Comparison of ENCODE assay signal across 20 cellular contexts in the genomic region with DNA sequence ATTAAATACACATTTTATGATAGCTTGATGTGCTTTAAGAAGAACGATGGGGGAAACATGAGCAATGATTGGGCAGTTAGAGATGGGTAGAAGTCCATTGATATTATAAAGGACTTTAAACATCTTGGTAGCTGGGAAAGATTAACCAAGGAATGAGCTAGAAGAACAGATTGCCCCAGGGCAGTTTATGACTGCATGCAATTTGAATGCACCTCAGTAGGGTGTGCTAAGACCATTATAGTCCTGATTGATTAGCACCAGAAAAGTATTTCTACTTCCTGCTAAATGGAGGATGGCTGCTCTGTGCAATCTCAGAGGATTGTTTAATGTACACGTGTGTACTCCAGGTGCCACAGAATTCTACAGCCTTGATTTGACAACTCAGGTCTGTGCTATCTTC.
"Had no signal": no experiment of that assay in that cellular context is flagged by ENCODE, and none has a peak within 500 bp of the region (broad histone marks: within the 10 kb centered on the region; RNA-seq: fewer than 3 reads in every experiment).

No MANE protein-coding gene starts in this region.

- H3K27ac ChIP-seq: body of pancreas, foreskin keratinocyte, left lung, neutrophil, ovary, psoas muscle, right atrium auricular region, WERI-Rb-1 had no signal

- DNase-seq: activated CD4-positive, alpha-beta T cell treated with anti-CD3 and anti-CD28 coated beads for 1 hour; activated CD4-positive, alpha-beta T cell treated with anti-CD3 and anti-CD28 coated beads, Interleukin-2, amount 50 U/mL, for 1 hour; activated CD8-positive, alpha-beta T cell treated with anti-CD3 and anti-CD28 coated beads, Interleukin-2, amount 10 ng/mL, durations not matched to agents 7 days and 5 days; activated gamma-delta T cell treated with Interleukin-2 at 50 U/mL for 16 hours; anterior cingulate cortex; body of pancreas; effector CD4-positive, alpha-beta T cell; kidney; left lung; midbrain; ovary; psoas muscle; stimulated activated CD4-positive, alpha-beta T cell treated with anti-CD3 and anti-CD28 coated beads, Interleukin-4, amount 100 ng/mL, for 24 hours; stimulated activated naive CD8-positive, alpha-beta T cell treated with anti-CD3 and anti-CD28 coated beads, Interleukin-15, Interleukin-2, amounts not matched to agents 100 U/mL and 50 U/mL, for 24 hours; WERI-Rb-1 had no signal

- H3K9me3 ChIP-seq: body of pancreas, left lung, neutrophil, ovary, psoas muscle, right atrium auricular region had no signal

- FAIRE-seq: endometrium, kidney, TTC549 had no signal

- H3K4me1 ChIP-seq: body of pancreas, foreskin keratinocyte, left lung, psoas muscle, right atrium auricular region had no signal

- H3K36me3 ChIP-seq: left lung, neutrophil, ovary, right atrium auricular region, WERI-Rb-1 had no signal

- H3K27me3 ChIP-seq: body of pancreas, foreskin keratinocyte, left lung, neutrophil, ovary, right atrium auricular region had no signal

- H3K4me3 ChIP-seq: body of pancreas, left lung, ovary, psoas muscle, right atrium auricular region had no signal
